Comparison of ENCODE assay signal across 29 cellular contexts in genomic region chr6:52024451-52025068, GRCh38.
"Had no signal": no experiment of that assay in that cellular context is flagged by ENCODE, and none has a peak within 500 bp of the region (broad histone marks: within the 10 kb centered on the region; RNA-seq: fewer than 3 reads in every experiment).

No MANE protein-coding gene starts in this region.

- H3K36me3 ChIP-seq: heart right ventricle, left lung, neural progenitor cell, neutrophil, ovary, right atrium auricular region, stomach, thyroid gland, transverse colon, upper lobe of right lung had no signal

- H3K4me3 Mint-ChIP-seq: mesothelial cell of epicardium; naive B cell; natural killer cell; nephron progenitor cell; neural progenitor cell; stimulated activated naive B cell treated with anti-CD40 and anti-IgM and Interleukin-4, amounts not matched to agents 10 μg/mL and 1 μg/mL and 100 μg/mL, for 72 hours had no signal

- H3K27me3 Mint-ChIP-seq: progenitor cell of endocrine pancreas had no signal

- H3K4me1 Mint-ChIP-seq: mesothelial cell of epicardium; naive B cell; natural killer cell; stimulated activated naive B cell treated with anti-CD40 and anti-IgM and Interleukin-4, amounts not matched to agents 10 μg/mL and 1 μg/mL and 100 μg/mL, for 72 hours had no signal

- H3K27ac ChIP-seq: heart right ventricle, hepatocyte, left lung, neural progenitor cell, neutrophil, ovary, right atrium auricular region, skin epidermis, stomach, testis, thyroid gland, transverse colon, upper lobe of right lung had no signal

- DNase-seq: heart right ventricle; islet precursor cell; left cardiac atrium; left lung; mesendoderm; naive B cell; natural killer cell; nephron progenitor cell; ovary; stimulated activated CD4-positive, alpha-beta T cell treated with anti-CD3 and anti-CD28 coated beads, Interleukin-12 subunit alpha, Interleukin-12 subunit beta, amount 100 ng/mL, for 4 hours; stimulated activated CD4-positive, alpha-beta T cell treated with anti-CD3 and anti-CD28 coated beads, Interleukin-15, amount 100 ng/mL, for 24 hours; stimulated activated CD4-positive, alpha-beta T cell treated with anti-CD3 and anti-CD28 coated beads, Interleukin-2, amount 100 ng/mL, for 24 hours; stimulated activated CD4-positive, alpha-beta T cell treated with anti-CD3 and anti-CD28 coated beads, Interleukin-4, amount 100 ng/mL, for 1 hour; stimulated activated naive B cell treated with anti-CD40 and anti-IgM and Interleukin-4, amounts not matched to agents 10 μg/mL and 1 μg/mL and 100 μg/mL, for 72 hours; stimulated activated naive CD8-positive, alpha-beta T cell treated with anti-CD3 and anti-CD28 coated beads, Interleukin-15, Interleukin-2, amounts not matched to agents 100 U/mL and 50 U/mL, for 24 hours; stomach; testis; thyroid gland; transverse colon; upper lobe of right lung had no signal

- H3K27me3 ChIP-seq: hepatocyte, neural progenitor cell, neutrophil, ovary, right atrium auricular region, stomach, testis, thyroid gland, transverse colon, upper lobe of right lung had no signal

- H3K27ac Mint-ChIP-seq: mesothelial cell of epicardium; naive B cell; natural killer cell; nephron progenitor cell; neural progenitor cell; progenitor cell of endocrine pancreas; stimulated activated naive B cell treated with anti-CD40 and anti-IgM and Interleukin-4, amounts not matched to agents 10 μg/mL and 1 μg/mL and 100 μg/mL, for 72 hours had no signal

- H3K4me3 ChIP-seq: heart right ventricle, hepatocyte, left lung, lung, neural progenitor cell, ovary, right atrium auricular region, skin epidermis, stomach, testis, thyroid gland, transverse colon, upper lobe of right lung had no signal

- H3K36me3 Mint-ChIP-seq: mesothelial cell of epicardium; naive B cell; natural killer cell; neural progenitor cell; stimulated activated naive B cell treated with anti-CD40 and anti-IgM and Interleukin-4, amounts not matched to agents 10 μg/mL and 1 μg/mL and 100 μg/mL, for 72 hours had no signal

- H3K9me3 ChIP-seq: heart right ventricle, left lung, neutrophil, ovary, right atrium auricular region, stomach, testis, thyroid gland, transverse colon, upper lobe of right lung had no signal

- H3K9me3 Mint-ChIP-seq: mesothelial cell of epicardium; natural killer cell; nephron progenitor cell; neural progenitor cell; stimulated activated naive B cell treated with anti-CD40 and anti-IgM and Interleukin-4, amounts not matched to agents 10 μg/mL and 1 μg/mL and 100 μg/mL, for 72 hours had no signal

- H3K4me1 ChIP-seq: heart right ventricle, left lung, right atrium auricular region, testis, thyroid gland, upper lobe of right lung had no signal

- ATAC-seq: heart right ventricle; left cardiac atrium; left lung; natural killer cell; sciatic nerve; stimulated activated naive B cell treated with anti-CD40 and anti-IgM and Interleukin-4, amounts not matched to agents 10 μg/mL and 1 μg/mL and 100 μg/mL, for 72 hours; stimulated activated naive CD8-positive, alpha-beta T cell treated with anti-CD3 and anti-CD28 coated beads, Interleukin-15, Interleukin-2, amounts not matched to agents 100 U/mL and 50 U/mL, for 24 hours; upper lobe of right lung had no signal
